ENCODE assay signal across 17 cellular contexts in the genomic region with DNA sequence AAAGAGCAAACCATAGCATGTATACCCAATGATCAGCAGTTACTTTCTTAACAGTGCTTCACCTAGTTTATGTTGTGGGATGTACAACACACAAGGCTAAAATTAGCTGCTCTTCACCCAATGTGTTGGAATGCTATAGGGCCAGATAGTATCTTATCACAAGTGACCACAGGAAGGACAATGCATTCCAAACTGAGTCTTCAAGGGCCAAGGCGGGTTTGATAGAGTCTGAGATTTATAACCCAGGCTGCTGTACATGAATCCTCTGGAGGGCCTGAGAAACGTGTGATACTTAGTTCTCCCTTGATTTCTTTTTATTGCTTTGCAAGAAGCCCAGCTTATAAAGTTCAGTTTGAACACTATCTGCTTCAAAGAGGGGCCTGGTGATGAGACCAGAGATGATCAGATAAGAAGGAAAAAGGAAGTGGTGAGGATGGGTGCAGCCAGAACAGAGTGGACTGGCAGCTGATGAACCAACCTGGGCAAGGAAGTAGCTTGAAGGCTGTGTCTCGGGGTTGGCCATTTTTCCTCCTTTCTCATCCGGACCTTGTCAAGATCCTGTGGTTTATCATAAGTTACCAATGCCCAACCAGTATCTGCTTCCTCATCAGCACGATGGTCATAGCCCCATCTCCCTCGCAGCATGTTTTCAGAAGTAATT.
DNase-seq lines count a peak whose midpoint lies in the region; ATAC-seq, FAIRE-seq and TF ChIP-seq lines count a peak whose summit lies in the region.
"Had no signal": no experiment of that assay in that cellular context is flagged by ENCODE, and none has a peak within 500 bp of the region (broad histone marks: within the 10 kb centered on the region; RNA-seq: fewer than 3 reads in every experiment).

No MANE protein-coding gene starts in this region.

- BruUV-seq in endothelial cell of umbilical vein (replicated peaks; lab: Mats Ljungman, UMichigan), result no TSS peak

- TF ChIP-seq CTCF in endothelial cell of umbilical vein (IDR thresholded peaks at IDR 0.05; ENCODE audit: extremely low read depth in 1 of 2, insufficient read depth in 1 of 2, low read depth in 1 of 2, low read length in 2 of 2), result no peak
- TF ChIP-seq CTCF in osteocyte (IDR thresholded peaks at IDR 0.05), result no peak

- no peak overlapping the region for H2AFZ ChIP-seq in endothelial cell of umbilical vein (ENCODE audit: low read depth, low read length)

- no peaks in the 10 kb centered on the region for H3K9me1 ChIP-seq in endothelial cell of umbilical vein (replicated peaks; ENCODE audit: control insufficient read depth, extremely low read depth, insufficient read depth, low read length)

- TF ChIP-seq POLR2A in endothelial cell of umbilical vein (IDR thresholded peaks at IDR 0.05; ENCODE audit: low read depth, low read length), result no peak

- CTCF ChIA-PET in endothelial cell of umbilical vein (lab: Charles Lee), result interaction anchor here (1.1 kb wide), 1 partner anchor 62 kb away, joined by 3 read pairs; the partner anchor contains the start of gene BMP2

- H3K9ac ChIP-seq in endothelial cell of umbilical vein (replicated peaks; ENCODE audit: extremely low read depth, insufficient read depth, low read length), result no peak overlapping the region

- DNase-seq in A172 (ENCODE audit: low spot score) (peak; percentile 51), MV-4-11 (lab: John Stamatoyannopoulos, UW) (peak; percentile 51), endothelial cell of umbilical vein (ENCODE audit: low read depth, low spot score) (no peak), osteocyte (ENCODE audit: extremely low spot score, unreplicated experiment) (no peak), HuH-7.5 (ENCODE audit: low spot score) (no peak), DMS153 treated with DMSO at 0.1 percent for 48 hours (lab: John Stamatoyannopoulos, UW; ENCODE audit: unreplicated experiment) (no peak)
- DNase-seq: activated CD4-positive, alpha-beta T cell treated with anti-CD3 and anti-CD28 coated beads for 48 hours; DMS153; H9; natural killer cell; NCI-H1436; SW 1271; trophoblast cell had no signal

- no peaks in the 10 kb centered on the region for H3K9me3 ChIP-seq in endothelial cell of umbilical vein (replicated peaks; ENCODE audit: control insufficient read depth, insufficient read depth, low read length)
- H3K9me3 ChIP-seq: breast epithelium had no signal

- no peak overlapping the region for H3K4me2 ChIP-seq in endothelial cell of umbilical vein (ENCODE audit: insufficient read depth, low read length)

- dilution Hi-C loops in endothelial cell of umbilical vein (cut with MboI; ENCODE audit: extremely low pct_ligation_motif_present, low sequenced_read_pairs), result no loop called here

- POLR2A ChIA-PET in endothelial cell of umbilical vein (lab: Charles Lee), result no interaction called here

- peak overlapping the region; percentile 78 for H3K27ac ChIP-seq in endothelial cell of umbilical vein (ENCODE audit: insufficient read depth, low read depth, low read length)

- H3K4me1 ChIP-seq in endothelial cell of umbilical vein (ENCODE audit: control insufficient read depth, extremely low read depth, insufficient read depth, low read length), result peaks cover 81% of the 10 kb centered on the region
- H3K4me1 ChIP-seq: breast epithelium had no signal

- H3K4me3 ChIP-seq in endothelial cell of umbilical vein (replicated peaks in 1 of 3; ENCODE audit: insufficient read depth in 1 of 3, low read depth in 1 of 3, low read length in 3 of 3), result no peak overlapping the region
- H3K4me3 ChIP-seq: breast epithelium had no signal

- H3K79me2 ChIP-seq in endothelial cell of umbilical vein (ENCODE audit: control insufficient read depth, insufficient read depth, low read length), result no peaks in the 10 kb centered on the region

- peaks cover 73% of the 10 kb centered on the region for H3K4me1 Mint-ChIP-seq in osteocyte (ENCODE audit: unreplicated experiment)

- no peak overlapping the region for H3K4me3 Mint-ChIP-seq in osteocyte (ENCODE audit: unreplicated experiment)
- H3K4me3 Mint-ChIP-seq: activated T-helper 1 cell treated with anti-CD3 and anti-CD28 coated beads, Interleukin-12 subunit alpha, Interleukin-12 subunit beta, Interleukin-2, Interleukin-4 antibody, amounts not matched to agents 30 ng/mL and 10 ng/mL and 1 ng/mL, durations not matched to agents 14 hours and 24 hours and 36 hours; H9; natural killer cell had no signal

- no peaks in the 10 kb centered on the region for H3K9me3 Mint-ChIP-seq in osteocyte (ENCODE audit: unreplicated experiment)
- H3K9me3 Mint-ChIP-seq: activated T-helper 1 cell treated with anti-CD3 and anti-CD28 coated beads, Interleukin-12 subunit alpha, Interleukin-12 subunit beta, Interleukin-2, Interleukin-4 antibody, amounts not matched to agents 30 ng/mL and 10 ng/mL and 1 ng/mL, durations not matched to agents 14 hours and 24 hours and 36 hours; H9; natural killer cell had no signal

- no peak for FAIRE-seq in endothelial cell of umbilical vein (lab: Jason Lieb, UNC)

- peak overlapping the region; percentile 87 for H3K27ac Mint-ChIP-seq in osteocyte (ENCODE audit: unreplicated experiment)
- H3K27ac Mint-ChIP-seq: activated T-helper 1 cell treated with anti-CD3 and anti-CD28 coated beads, Interleukin-12 subunit alpha, Interleukin-12 subunit beta, Interleukin-2, Interleukin-4 antibody, amounts not matched to agents 30 ng/mL and 10 ng/mL and 1 ng/mL, durations not matched to agents 14 hours and 24 hours and 36 hours; H9 had no signal

- no peaks in the 10 kb centered on the region for H3K27me3 ChIP-seq in endothelial cell of umbilical vein (ENCODE audit: control insufficient read depth in 2 of 2, insufficient read depth in 2 of 2, low read length in 2 of 2)
- H3K27me3 ChIP-seq: breast epithelium had no signal

- H4K20me1 ChIP-seq in endothelial cell of umbilical vein (replicated peaks; ENCODE audit: control insufficient read depth, extremely low read depth, insufficient read depth, low read length), result no peaks in the 10 kb centered on the region

- no peaks in the 10 kb centered on the region for H3K36me3 Mint-ChIP-seq in osteocyte (ENCODE audit: unreplicated experiment)
- H3K36me3 Mint-ChIP-seq: natural killer cell had no signal

- ATAC-seq in HG03520 (IDR thresholded peaks at IDR 0.05; ENCODE audit: unreplicated experiment) (no peak), GM18519 (IDR thresholded peaks at IDR 0.05; ENCODE audit: low FRiP score, unreplicated experiment) (no peak)

- H3K27me3 Mint-ChIP-seq in osteocyte (ENCODE audit: unreplicated experiment), result no peaks in the 10 kb centered on the region

- intact Hi-C loops in endothelial cell of umbilical vein (cut with micrococcal nuclease), result loop anchor here (5.0 kb wide), 1 partner anchor 1222 kb away; no protein-coding TSS in a partner anchor

- H3K36me3 ChIP-seq in endothelial cell of umbilical vein (ENCODE audit: control insufficient read depth in 2 of 2, extremely low read depth in 1 of 2, insufficient read depth in 2 of 2, low read length in 2 of 2), result no peaks in the 10 kb centered on the region
- H3K36me3 ChIP-seq: breast epithelium had no signal

TF ChIP-seq in endothelial cell of umbilical vein, 7 proteins besides CTCF, POLR2A, EP300 and RAD21:
- peak; percentile 61 for TF ChIP-seq GATA2 (IDR thresholded peaks at IDR 0.05; ENCODE audit: insufficient read depth, insufficient read length, low read depth, low read length)
- TF ChIP-seq JUN (IDR thresholded peaks at IDR 0.05; ENCODE audit: borderline replicate concordance, insufficient read depth, insufficient read length, low read depth), result no peak

Comparison
In these comparisons a context has a peak if more than half of its experiments do, and no peak if none do; other contexts are left out.
1. DNase-seq: peak in A172 (single experiment) and MV-4-11 (single experiment); none in endothelial cell of umbilical vein (single experiment), osteocyte (single experiment), HuH-7.5 (single experiment) and DMS153 treated with DMSO at 0.1 percent for 48 hours (single experiment).